ENCODE assay signal across 3 cellular contexts in the genomic region with DNA sequence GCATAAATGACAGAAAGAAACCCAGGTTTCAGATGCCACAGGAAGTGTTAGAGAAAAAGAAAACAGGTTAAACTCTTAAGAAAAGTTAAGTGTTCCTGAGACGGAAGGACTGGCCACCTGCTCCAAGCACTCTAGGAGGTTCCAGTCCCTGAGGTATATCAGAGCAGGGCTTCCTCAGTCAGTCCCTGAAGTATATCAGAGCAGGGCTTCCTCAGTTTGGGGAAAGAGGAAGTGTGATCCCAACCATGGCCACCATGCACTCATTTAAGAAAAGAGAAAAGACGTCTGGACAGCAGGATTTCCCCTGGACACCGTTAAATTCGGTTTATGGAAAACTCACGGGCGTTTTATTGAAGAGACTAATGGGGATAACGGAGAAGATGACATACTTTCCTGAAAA.
A peak's percentile ranks its signal among the peaks of the same experiment; 100 is the strongest.
TF ChIP-seq lines count a peak whose summit lies in the region.

No MANE protein-coding gene starts in this region.

TF ChIP-seq in SK-N-SH treated with all-trans-retinoic acid at 6 μM for 48 hours, 23 proteins besides CTCF, POLR2A, EP300 and RAD21 (continued from another document and continues in another):
- TF ChIP-seq TCF4 (CRISPR knock-in tag; IDR thresholded peaks at IDR 0.05; ENCODE audit: borderline replicate concordance) (no peak), ISL1 (CRISPR knock-in tag; IDR thresholded peaks at IDR 0.05) (no peak), SNAI2 (CRISPR knock-in tag; IDR thresholded peaks at IDR 0.05) (no peak), ZFP30 (CRISPR knock-in tag; IDR thresholded peaks at IDR 0.05) (no peak), OSR1 (CRISPR knock-in tag; IDR thresholded peaks at IDR 0.05) (no peak), POU6F1 (CRISPR knock-in tag; IDR thresholded peaks at IDR 0.05; ENCODE audit: borderline replicate concordance, low read depth) (no peak), ZNF70 (CRISPR knock-in tag; IDR thresholded peaks at IDR 0.05) (no peak), ARNTL (CRISPR knock-in tag; IDR thresholded peaks at IDR 0.05; ENCODE audit: borderline replicate concordance, low read depth) (no peak)
- TF ChIP-seq, protein P1, sequence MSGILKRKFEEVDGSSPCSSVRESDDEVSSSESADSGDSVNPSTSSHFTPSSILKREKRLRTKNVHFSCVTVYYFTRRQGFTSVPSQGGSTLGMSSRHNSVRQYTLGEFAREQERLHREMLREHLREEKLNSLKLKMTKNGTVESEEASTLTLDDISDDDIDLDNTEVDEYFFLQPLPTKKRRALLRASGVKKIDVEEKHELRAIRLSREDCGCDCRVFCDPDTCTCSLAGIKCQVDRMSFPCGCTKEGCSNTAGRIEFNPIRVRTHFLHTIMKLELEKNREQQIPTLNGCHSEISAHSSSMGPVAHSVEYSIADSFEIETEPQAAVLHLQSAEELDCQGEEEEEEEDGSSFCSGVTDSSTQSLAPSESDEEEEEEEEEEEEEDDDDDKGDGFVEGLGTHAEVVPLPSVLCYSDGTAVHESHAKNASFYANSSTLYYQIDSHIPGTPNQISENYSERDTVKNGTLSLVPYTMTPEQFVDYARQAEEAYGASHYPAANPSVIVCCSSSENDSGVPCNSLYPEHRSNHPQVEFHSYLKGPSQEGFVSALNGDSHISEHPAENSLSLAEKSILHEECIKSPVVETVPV (CRISPR knock-in tag; IDR thresholded peaks at IDR 0.05): no peak
- TF ChIP-seq, protein P2, sequence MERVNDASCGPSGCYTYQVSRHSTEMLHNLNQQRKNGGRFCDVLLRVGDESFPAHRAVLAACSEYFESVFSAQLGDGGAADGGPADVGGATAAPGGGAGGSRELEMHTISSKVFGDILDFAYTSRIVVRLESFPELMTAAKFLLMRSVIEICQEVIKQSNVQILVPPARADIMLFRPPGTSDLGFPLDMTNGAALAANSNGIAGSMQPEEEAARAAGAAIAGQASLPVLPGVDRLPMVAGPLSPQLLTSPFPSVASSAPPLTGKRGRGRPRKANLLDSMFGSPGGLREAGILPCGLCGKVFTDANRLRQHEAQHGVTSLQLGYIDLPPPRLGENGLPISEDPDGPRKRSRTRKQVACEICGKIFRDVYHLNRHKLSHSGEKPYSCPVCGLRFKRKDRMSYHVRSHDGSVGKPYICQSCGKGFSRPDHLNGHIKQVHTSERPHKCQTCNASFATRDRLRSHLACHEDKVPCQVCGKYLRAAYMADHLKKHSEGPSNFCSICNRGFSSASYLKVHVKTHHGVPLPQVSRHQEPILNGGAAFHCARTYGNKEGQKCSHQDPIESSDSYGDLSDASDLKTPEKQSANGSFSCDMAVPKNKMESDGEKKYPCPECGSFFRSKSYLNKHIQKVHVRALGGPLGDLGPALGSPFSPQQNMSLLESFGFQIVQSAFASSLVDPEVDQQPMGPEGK (CRISPR knock-in tag; IDR thresholded peaks at IDR 0.05; ENCODE audit: borderline replicate concordance): no peak
- TF ChIP-seq, protein P3, sequence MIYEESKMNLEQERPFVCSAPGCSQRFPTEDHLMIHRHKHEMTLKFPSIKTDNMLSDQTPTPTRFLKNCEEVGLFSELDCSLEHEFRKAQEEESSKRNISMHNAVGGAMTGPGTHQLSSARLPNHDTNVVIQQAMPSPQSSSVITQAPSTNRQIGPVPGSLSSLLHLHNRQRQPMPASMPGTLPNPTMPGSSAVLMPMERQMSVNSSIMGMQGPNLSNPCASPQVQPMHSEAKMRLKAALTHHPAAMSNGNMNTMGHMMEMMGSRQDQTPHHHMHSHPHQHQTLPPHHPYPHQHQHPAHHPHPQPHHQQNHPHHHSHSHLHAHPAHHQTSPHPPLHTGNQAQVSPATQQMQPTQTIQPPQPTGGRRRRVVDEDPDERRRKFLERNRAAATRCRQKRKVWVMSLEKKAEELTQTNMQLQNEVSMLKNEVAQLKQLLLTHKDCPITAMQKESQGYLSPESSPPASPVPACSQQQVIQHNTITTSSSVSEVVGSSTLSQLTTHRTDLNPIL (CRISPR knock-in tag; IDR thresholded peaks at IDR 0.05; ENCODE audit: low read depth): no peak

TF ChIP-seq in SK-N-SH, 30 proteins besides CTCF, POLR2A, EP300 and RAD21 (continued from another document):
- no peak for TF ChIP-seq MEF2A (IDR thresholded peaks at IDR 0.05; ENCODE audit: borderline replicate concordance, low read depth)
- no peak for TF ChIP-seq FOSL2 (IDR thresholded peaks at IDR 0.05; ENCODE audit: borderline replicate concordance, low read depth)
- no peak for TF ChIP-seq JUND (IDR thresholded peaks at IDR 0.05)
- no peak for TF ChIP-seq CHD2 (IDR thresholded peaks at IDR 0.05; ENCODE audit: low read length, partially characterized antibody)
- no peak for TF ChIP-seq ZBTB33 (IDR thresholded peaks at IDR 0.05; ENCODE audit: borderline replicate concordance, low read depth)
- TF ChIP-seq FOXM1 (IDR thresholded peaks at IDR 0.05; ENCODE audit: low read depth): no peak
- no peak for TF ChIP-seq SIN3A (IDR thresholded peaks at IDR 0.05; ENCODE audit: borderline replicate concordance, low read depth, low read length)
- TF ChIP-seq, protein P4, sequence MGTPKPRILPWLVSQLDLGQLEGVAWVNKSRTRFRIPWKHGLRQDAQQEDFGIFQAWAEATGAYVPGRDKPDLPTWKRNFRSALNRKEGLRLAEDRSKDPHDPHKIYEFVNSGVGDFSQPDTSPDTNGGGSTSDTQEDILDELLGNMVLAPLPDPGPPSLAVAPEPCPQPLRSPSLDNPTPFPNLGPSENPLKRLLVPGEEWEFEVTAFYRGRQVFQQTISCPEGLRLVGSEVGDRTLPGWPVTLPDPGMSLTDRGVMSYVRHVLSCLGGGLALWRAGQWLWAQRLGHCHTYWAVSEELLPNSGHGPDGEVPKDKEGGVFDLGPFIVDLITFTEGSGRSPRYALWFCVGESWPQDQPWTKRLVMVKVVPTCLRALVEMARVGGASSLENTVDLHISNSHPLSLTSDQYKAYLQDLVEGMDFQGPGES (IDR thresholded peaks at IDR 0.05; ENCODE audit: low read depth, low read length): no peak
- TF ChIP-seq GABPA (IDR thresholded peaks at IDR 0.05; ENCODE audit: low read depth): no peak
- TF ChIP-seq, protein P5, sequence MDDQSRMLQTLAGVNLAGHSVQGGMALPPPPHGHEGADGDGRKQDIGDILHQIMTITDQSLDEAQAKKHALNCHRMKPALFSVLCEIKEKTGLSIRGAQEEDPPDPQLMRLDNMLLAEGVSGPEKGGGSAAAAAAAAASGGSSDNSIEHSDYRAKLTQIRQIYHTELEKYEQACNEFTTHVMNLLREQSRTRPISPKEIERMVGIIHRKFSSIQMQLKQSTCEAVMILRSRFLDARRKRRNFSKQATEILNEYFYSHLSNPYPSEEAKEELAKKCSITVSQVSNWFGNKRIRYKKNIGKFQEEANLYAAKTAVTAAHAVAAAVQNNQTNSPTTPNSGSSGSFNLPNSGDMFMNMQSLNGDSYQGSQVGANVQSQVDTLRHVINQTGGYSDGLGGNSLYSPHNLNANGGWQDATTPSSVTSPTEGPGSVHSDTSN (IDR thresholded peaks at IDR 0.05): no peak
- TF ChIP-seq, protein P6, sequence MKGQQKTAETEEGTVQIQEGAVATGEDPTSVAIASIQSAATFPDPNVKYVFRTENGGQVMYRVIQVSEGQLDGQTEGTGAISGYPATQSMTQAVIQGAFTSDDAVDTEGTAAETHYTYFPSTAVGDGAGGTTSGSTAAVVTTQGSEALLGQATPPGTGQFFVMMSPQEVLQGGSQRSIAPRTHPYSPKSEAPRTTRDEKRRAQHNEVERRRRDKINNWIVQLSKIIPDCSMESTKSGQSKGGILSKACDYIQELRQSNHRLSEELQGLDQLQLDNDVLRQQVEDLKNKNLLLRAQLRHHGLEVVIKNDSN (IDR thresholded peaks at IDR 0.05; ENCODE audit: borderline replicate concordance, low read depth): no peak
- TF ChIP-seq, protein P7, sequence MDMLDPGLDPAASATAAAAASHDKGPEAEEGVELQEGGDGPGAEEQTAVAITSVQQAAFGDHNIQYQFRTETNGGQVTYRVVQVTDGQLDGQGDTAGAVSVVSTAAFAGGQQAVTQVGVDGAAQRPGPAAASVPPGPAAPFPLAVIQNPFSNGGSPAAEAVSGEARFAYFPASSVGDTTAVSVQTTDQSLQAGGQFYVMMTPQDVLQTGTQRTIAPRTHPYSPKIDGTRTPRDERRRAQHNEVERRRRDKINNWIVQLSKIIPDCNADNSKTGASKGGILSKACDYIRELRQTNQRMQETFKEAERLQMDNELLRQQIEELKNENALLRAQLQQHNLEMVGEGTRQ (IDR thresholded peaks at IDR 0.05; ENCODE audit: borderline replicate concordance, low read depth, low read length): no peak
- TF ChIP-seq TCF12 (IDR thresholded peaks at IDR 0.05): no peak
- no peak for TF ChIP-seq GATA2 (CRISPR knock-in tag; IDR thresholded peaks at IDR 0.05)
- no peak for TF ChIP-seq EZH2phosphoT487 (IDR thresholded peaks at IDR 0.05; ENCODE audit: borderline replicate concordance, low read depth)
- TF ChIP-seq TEAD4 (IDR thresholded peaks at IDR 0.05; ENCODE audit: borderline replicate concordance, insufficient read depth): no peak
- TF ChIP-seq RCOR1 (IDR thresholded peaks at IDR 0.05; ENCODE audit: low read length): no peak
- TF ChIP-seq TAF1 (IDR thresholded peaks at IDR 0.05; ENCODE audit: borderline replicate concordance, low read depth, low read length): no peak

TF ChIP-seq in GM12878, 131 proteins besides CTCF, POLR2A, EP300 and RAD21 (continued from another document):
- peak; percentile 60; the same call in 1 of the 2 replicates for TF ChIP-seq SPI1 (IDR thresholded peaks at IDR 0.05; ENCODE audit: borderline replicate concordance, insufficient read depth, low read depth, low read length)
